Comparison of ENCODE assay signal across 11 cellular contexts in genomic region chr12:68189766-68190700, GRCh38. TPM values are rescaled to one million over a fixed set of nuclear protein-coding genes. Genes with fewer than 3 reads are reported as not detected.
A peak's percentile ranks its signal among the peaks of the same experiment; 100 is the strongest.
DNase-seq lines count a peak whose midpoint lies in the region; ATAC-seq lines count a peak whose summit lies in the region.
"Had no signal": no experiment of that assay in that cellular context is flagged by ENCODE, and none has a peak within 500 bp of the region (broad histone marks: within the 10 kb centered on the region; RNA-seq: fewer than 3 reads in every experiment).

No MANE protein-coding gene starts in this region.

- no peaks in the 10 kb centered on the region for H3K9me3 Mint-ChIP-seq in central memory CD8-positive, alpha-beta T cell
- H3K9me3 Mint-ChIP-seq in stimulated activated naive B cell treated with anti-CD40 and anti-IgM and Interleukin-4, amounts not matched to agents 10 μg/mL and 1 μg/mL and 100 μg/mL, for 72 hours: no peaks in the 10 kb centered on the region

- H3K27ac Mint-ChIP-seq in T-helper 17 cell: no peak overlapping the region
- peak overlapping the region; percentile 52 for H3K27ac Mint-ChIP-seq in central memory CD8-positive, alpha-beta T cell (ENCODE audit: low read depth)
- H3K27ac Mint-ChIP-seq in stimulated activated naive B cell treated with anti-CD40 and anti-IgM and Interleukin-4, amounts not matched to agents 10 μg/mL and 1 μg/mL and 100 μg/mL, for 72 hours: no peak overlapping the region

- 79% methylated on average over 4 of the region's 4 CpGs for WGBS in right cardiac atrium

- H3K27me3 ChIP-seq in right cardiac atrium (ENCODE audit: control insufficient read depth, insufficient read depth): no peaks in the 10 kb centered on the region

- peaks cover 6% of the 10 kb centered on the region for H3K4me1 Mint-ChIP-seq in T-helper 17 cell
- peaks cover 6% of the 10 kb centered on the region for H3K4me1 Mint-ChIP-seq in central memory CD8-positive, alpha-beta T cell
- peaks cover 0 to 3% of the 10 kb centered on the region in 2 donors for H3K4me1 Mint-ChIP-seq in stimulated activated naive B cell treated with anti-CD40 and anti-IgM and Interleukin-4, amounts not matched to agents 10 μg/mL and 1 μg/mL and 100 μg/mL, for 72 hours

- ATAC-seq in T-helper 17 cell: peak; percentile 82
- peak; percentile 85 for ATAC-seq in central memory CD8-positive, alpha-beta T cell (replicated peaks; ENCODE audit: extremely low read depth, poor library complexity, severe bottlenecking)
- no peak for ATAC-seq in stimulated activated naive B cell treated with anti-CD40 and anti-IgM and Interleukin-4, amounts not matched to agents 10 μg/mL and 1 μg/mL and 100 μg/mL, for 72 hours (replicated peaks)
- ATAC-seq in right cardiac atrium: no peak

- H3K4me3 ChIP-seq in right cardiac atrium (ENCODE audit: low read length): no peak overlapping the region

- DNase-seq in HPDE6-E6E7 (ENCODE audit: extremely low spot score) (peak; percentile 76), T-helper 17 cell (no peak), right cardiac atrium (no peak), DMS79 treated with DMSO at 0.1 percent for 48 hours (lab: John Stamatoyannopoulos, UW) (no peak)
- no peak for DNase-seq in central memory CD8-positive, alpha-beta T cell (ENCODE audit: low spot score in 2 of 2)
- DNase-seq in stimulated activated CD4-positive, alpha-beta T cell treated with anti-CD3 and anti-CD28 coated beads, TNF-alpha, amount 100 ng/mL, for 24 hours (ENCODE audit: low read depth in 3 of 3): peak; percentile 9 to 31 (median 19)
- DNase-seq in activated CD4-positive, CD25-positive, alpha-beta regulatory T cell (lab: John Stamatoyannopoulos, UW): no peak
- DNase-seq in stimulated activated naive B cell treated with anti-CD40 and anti-IgM and Interleukin-4, amounts not matched to agents 10 μg/mL and 1 μg/mL and 100 μg/mL, for 72 hours: no peak
- DNase-seq: effector CD4-positive, alpha-beta T cell; midbrain; NCI-H146 had no signal

- no peaks in the 10 kb centered on the region for H3K27me3 Mint-ChIP-seq in T-helper 17 cell
- H3K27me3 Mint-ChIP-seq in central memory CD8-positive, alpha-beta T cell: no peaks in the 10 kb centered on the region
- peaks cover 6 to 13% of the 10 kb centered on the region in 2 donors for H3K27me3 Mint-ChIP-seq in stimulated activated naive B cell treated with anti-CD40 and anti-IgM and Interleukin-4, amounts not matched to agents 10 μg/mL and 1 μg/mL and 100 μg/mL, for 72 hours

- no peaks in the 10 kb centered on the region for H3K9me3 ChIP-seq in T-helper 17 cell (ENCODE audit: control insufficient read depth, low read length, poor library complexity, severe bottlenecking)
- no peaks in the 10 kb centered on the region for H3K9me3 ChIP-seq in right cardiac atrium (ENCODE audit: control insufficient read depth, low read length)

- no peak overlapping the region for H3K27ac ChIP-seq in right cardiac atrium (ENCODE audit: low read length)

- H3K4me3 Mint-ChIP-seq in T-helper 17 cell: no peak overlapping the region
- H3K4me3 Mint-ChIP-seq in central memory CD8-positive, alpha-beta T cell: peak overlapping the region; percentile 2
- H3K4me3 Mint-ChIP-seq in stimulated activated naive B cell treated with anti-CD40 and anti-IgM and Interleukin-4, amounts not matched to agents 10 μg/mL and 1 μg/mL and 100 μg/mL, for 72 hours: no peak overlapping the region

- H3K36me3 Mint-ChIP-seq in T-helper 17 cell (ENCODE audit: low read depth): peaks cover 7% of the 10 kb centered on the region
- H3K36me3 Mint-ChIP-seq in central memory CD8-positive, alpha-beta T cell (ENCODE audit: insufficient read depth): peaks cover 4% of the 10 kb centered on the region
- no peaks in the 10 kb centered on the region for H3K36me3 Mint-ChIP-seq in stimulated activated naive B cell treated with anti-CD40 and anti-IgM and Interleukin-4, amounts not matched to agents 10 μg/mL and 1 μg/mL and 100 μg/mL, for 72 hours

- no peaks in the 10 kb centered on the region for H3K4me1 ChIP-seq in right cardiac atrium (ENCODE audit: control insufficient read depth, insufficient read depth, low read length)

- intact Hi-C loops in right cardiac atrium (cut with DNase I): no loop called here

RNA-seq across cellular contexts. Expression of gene IFNG, which starts 30.5 kb away (rescaled TPM):
- total RNA-seq in T-helper 17 cell (1 to 10 TPM in 1 of 2 donors, under 1 TPM in 1; 0.99 to 1.2 TPM), right cardiac atrium (not detected)
- not detected for polyA plus RNA-seq in right cardiac atrium

RNA-seq across cellular contexts. Expression of gene IL26, which starts 35.6 kb away (rescaled TPM):
- total RNA-seq in T-helper 17 cell (under 1 TPM in 1 of 2 donors, not detected in 1; 0.52 TPM), right cardiac atrium (not detected)
- polyA plus RNA-seq in right cardiac atrium: not detected

Comparison
In these comparisons a context has a peak if more than half of its experiments do, and no peak if none do; other contexts are left out.
1. DNase-seq: peak in HPDE6-E6E7 (single experiment) and stimulated activated CD4-positive, alpha-beta T cell treated with anti-CD3 and anti-CD28 coated beads, TNF-alpha, amount 100 ng/mL, for 24 hours (3 of 3); none in T-helper 17 cell (0 of 3), central memory CD8-positive, alpha-beta T cell (0 of 2), activated CD4-positive, CD25-positive, alpha-beta regulatory T cell (0 of 4), stimulated activated naive B cell treated with anti-CD40 and anti-IgM and Interleukin-4, amounts not matched to agents 10 μg/mL and 1 μg/mL and 100 μg/mL, for 72 hours (single experiment), right cardiac atrium (0 of 3) and DMS79 treated with DMSO at 0.1 percent for 48 hours (single experiment).
2. ATAC-seq: peak in T-helper 17 cell (single experiment) and central memory CD8-positive, alpha-beta T cell (single experiment); none in stimulated activated naive B cell treated with anti-CD40 and anti-IgM and Interleukin-4, amounts not matched to agents 10 μg/mL and 1 μg/mL and 100 μg/mL, for 72 hours (0 of 2) and right cardiac atrium (0 of 2).